1 cellular context compared by ENCODE assay signal in the genomic region with DNA sequence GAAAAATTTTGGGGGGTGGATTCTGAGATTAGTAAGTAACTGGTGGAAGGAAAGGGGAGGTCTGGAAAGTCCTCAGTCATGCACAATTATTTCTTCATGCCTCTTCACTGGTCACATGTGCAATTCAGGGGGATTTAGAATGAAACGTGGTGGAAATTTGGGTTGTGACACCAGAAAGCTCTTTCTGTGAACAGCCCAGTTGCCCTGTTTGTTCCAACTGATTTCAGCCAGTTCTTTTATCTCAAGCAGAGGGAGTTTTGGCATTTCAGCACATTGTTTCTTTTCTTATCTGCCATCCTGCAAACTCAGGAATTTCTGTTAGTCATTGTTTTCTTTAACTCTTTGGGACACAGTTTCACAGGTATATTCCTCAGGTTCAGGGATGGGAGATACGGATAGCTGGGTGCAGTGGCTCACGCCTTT.
TF ChIP-seq lines count a peak whose summit lies in the region.

No MANE protein-coding gene starts in this region.

TF ChIP-seq in liver, 16 proteins besides CTCF, POLR2A, EP300 and RAD21 (continued from another document):
- TF ChIP-seq, protein P1, sequence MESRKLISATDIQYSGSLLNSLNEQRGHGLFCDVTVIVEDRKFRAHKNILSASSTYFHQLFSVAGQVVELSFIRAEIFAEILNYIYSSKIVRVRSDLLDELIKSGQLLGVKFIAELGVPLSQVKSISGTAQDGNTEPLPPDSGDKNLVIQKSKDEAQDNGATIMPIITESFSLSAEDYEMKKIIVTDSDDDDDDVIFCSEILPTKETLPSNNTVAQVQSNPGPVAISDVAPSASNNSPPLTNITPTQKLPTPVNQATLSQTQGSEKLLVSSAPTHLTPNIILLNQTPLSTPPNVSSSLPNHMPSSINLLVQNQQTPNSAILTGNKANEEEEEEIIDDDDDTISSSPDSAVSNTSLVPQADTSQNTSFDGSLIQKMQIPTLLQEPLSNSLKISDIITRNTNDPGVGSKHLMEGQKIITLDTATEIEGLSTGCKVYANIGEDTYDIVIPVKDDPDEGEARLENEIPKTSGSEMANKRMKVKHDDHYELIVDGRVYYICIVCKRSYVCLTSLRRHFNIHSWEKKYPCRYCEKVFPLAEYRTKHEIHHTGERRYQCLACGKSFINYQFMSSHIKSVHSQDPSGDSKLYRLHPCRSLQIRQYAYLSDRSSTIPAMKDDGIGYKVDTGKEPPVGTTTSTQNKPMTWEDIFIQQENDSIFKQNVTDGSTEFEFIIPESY (IDR thresholded peaks at IDR 0.05) = no peak
- TF ChIP-seq, protein P2, sequence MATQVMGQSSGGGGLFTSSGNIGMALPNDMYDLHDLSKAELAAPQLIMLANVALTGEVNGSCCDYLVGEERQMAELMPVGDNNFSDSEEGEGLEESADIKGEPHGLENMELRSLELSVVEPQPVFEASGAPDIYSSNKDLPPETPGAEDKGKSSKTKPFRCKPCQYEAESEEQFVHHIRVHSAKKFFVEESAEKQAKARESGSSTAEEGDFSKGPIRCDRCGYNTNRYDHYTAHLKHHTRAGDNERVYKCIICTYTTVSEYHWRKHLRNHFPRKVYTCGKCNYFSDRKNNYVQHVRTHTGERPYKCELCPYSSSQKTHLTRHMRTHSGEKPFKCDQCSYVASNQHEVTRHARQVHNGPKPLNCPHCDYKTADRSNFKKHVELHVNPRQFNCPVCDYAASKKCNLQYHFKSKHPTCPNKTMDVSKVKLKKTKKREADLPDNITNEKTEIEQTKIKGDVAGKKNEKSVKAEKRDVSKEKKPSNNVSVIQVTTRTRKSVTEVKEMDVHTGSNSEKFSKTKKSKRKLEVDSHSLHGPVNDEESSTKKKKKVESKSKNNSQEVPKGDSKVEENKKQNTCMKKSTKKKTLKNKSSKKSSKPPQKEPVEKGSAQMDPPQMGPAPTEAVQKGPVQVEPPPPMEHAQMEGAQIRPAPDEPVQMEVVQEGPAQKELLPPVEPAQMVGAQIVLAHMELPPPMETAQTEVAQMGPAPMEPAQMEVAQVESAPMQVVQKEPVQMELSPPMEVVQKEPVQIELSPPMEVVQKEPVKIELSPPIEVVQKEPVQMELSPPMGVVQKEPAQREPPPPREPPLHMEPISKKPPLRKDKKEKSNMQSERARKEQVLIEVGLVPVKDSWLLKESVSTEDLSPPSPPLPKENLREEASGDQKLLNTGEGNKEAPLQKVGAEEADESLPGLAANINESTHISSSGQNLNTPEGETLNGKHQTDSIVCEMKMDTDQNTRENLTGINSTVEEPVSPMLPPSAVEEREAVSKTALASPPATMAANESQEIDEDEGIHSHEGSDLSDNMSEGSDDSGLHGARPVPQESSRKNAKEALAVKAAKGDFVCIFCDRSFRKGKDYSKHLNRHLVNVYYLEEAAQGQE (IDR thresholded peaks at IDR 0.05) = no peak
- TF ChIP-seq, protein P3, sequence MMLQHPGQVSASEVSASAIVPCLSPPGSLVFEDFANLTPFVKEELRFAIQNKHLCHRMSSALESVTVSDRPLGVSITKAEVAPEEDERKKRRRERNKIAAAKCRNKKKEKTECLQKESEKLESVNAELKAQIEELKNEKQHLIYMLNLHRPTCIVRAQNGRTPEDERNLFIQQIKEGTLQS (IDR thresholded peaks at IDR 0.05) = peak; percentile 55
- no peak for TF ChIP-seq RXRA (IDR thresholded peaks at IDR 0.05)
